ENCODE assay signal across 18 cellular contexts in the genomic region with DNA sequence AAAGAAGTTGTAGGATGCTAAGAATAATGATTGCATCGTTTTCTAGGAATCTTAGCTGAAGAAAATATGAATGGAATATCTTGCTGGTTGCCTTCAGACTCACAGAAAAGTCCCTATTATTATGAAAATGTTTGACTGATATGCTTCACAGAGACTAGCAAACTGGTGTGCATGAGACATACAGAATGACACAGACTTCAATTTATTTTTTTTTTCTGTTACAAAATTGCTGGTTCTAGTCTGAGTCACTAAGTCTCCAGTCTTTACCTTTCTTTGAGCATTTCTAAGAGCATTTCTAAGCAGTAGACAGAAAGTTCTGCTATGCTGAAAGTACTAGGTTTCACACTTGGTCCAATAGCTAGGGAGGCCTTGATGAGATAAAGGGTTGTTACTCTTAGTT.
DNase-seq lines count a peak whose midpoint lies in the region; ATAC-seq and TF ChIP-seq lines count a peak whose summit lies in the region.
"Had no signal": no experiment of that assay in that cellular context is flagged by ENCODE, and none has a peak within 500 bp of the region (broad histone marks: within the 10 kb centered on the region; RNA-seq: fewer than 3 reads in every experiment).

No MANE protein-coding gene starts in this region.

- H3K27me3 Mint-ChIP-seq in neural progenitor cell (ENCODE audit: insufficient read depth, low read depth): peaks cover 8% of the 10 kb centered on the region

- H4K20me1 ChIP-seq in OCI-LY7 (ENCODE audit: insufficient read depth, low read length) (no peaks in the 10 kb centered on the region), mammary epithelial cell (ENCODE audit: insufficient read depth, low read length) (no peaks in the 10 kb centered on the region), neural progenitor cell (ENCODE audit: low read depth) (no peaks in the 10 kb centered on the region)

- no peaks in the 10 kb centered on the region for H3K36me3 Mint-ChIP-seq in neural progenitor cell

- peaks cover 25% of the 10 kb centered on the region for H3F3A ChIP-seq in neural progenitor cell (ENCODE audit: low read depth)

- H3K27me3 ChIP-seq in mammary epithelial cell (ENCODE audit: insufficient read depth, low read length) (no peaks in the 10 kb centered on the region), neural progenitor cell (no peaks in the 10 kb centered on the region)
- H3K27me3 ChIP-seq: brain microvascular endothelial cell, hepatocyte, tibial artery had no signal

- dilution Hi-C loops in mammary epithelial cell (cut with HindIII; ENCODE audit: low sequenced_read_pairs): no loop called here

- H3K9me3 ChIP-seq in OCI-LY7 (ENCODE audit: low read length) (no peaks in the 10 kb centered on the region), mammary epithelial cell (replicated peaks; ENCODE audit: insufficient read depth, low read length) (no peaks in the 10 kb centered on the region), neural progenitor cell (ENCODE audit: low read depth) (no peaks in the 10 kb centered on the region)
- H3K9me3 ChIP-seq: tibial artery had no signal

- H3K4me3 ChIP-seq in OCI-LY7 (ENCODE audit: low read depth, low read length, poor library complexity, severe bottlenecking) (no peak overlapping the region), mammary epithelial cell (replicated peaks in 1 of 3; ENCODE audit: insufficient read depth in 1 of 3, low read depth in 2 of 3, low read length in 3 of 3) (no peak overlapping the region), neural progenitor cell (no peak overlapping the region)
- H3K4me3 ChIP-seq: hepatocyte, PC-9, skin epidermis, tibial artery had no signal

- DNase-seq in OCI-LY7 (ENCODE audit: low spot score): no peak
- DNase-seq in mammary epithelial cell: peak; percentile 74
- no peak for DNase-seq in neural progenitor cell (ENCODE audit: low spot score)
- DNase-seq in NCI-H2171 (lab: John Stamatoyannopoulos, UW): no peak
- DNase-seq in activated effector memory CD4-positive, alpha-beta T cell treated with anti-CD3 and anti-CD28 coated beads, Interleukin-2, amount 50 U/mL, for 16 hours: no peak
- no peak for DNase-seq in NCI-H510A (lab: John Stamatoyannopoulos, UW)
- DNase-seq: activated naive CD4-positive, alpha-beta T cell treated with Interleukin-2 at 50 U/mL for 16 hours; brain microvascular endothelial cell; left colon; MV-4-11; NCI-H2081 treated with DMSO at 0.1 percent for 48 hours; PC-9; tibial artery had no signal

- CTCF ChIA-PET in OCI-LY7 (lab: Charles Lee; ENCODE audit: unreplicated experiment) (no interaction called here), mammary epithelial cell (lab: Charles Lee; ENCODE audit: low non-redundant PET) (no interaction called here)

- WGBS in mammary epithelial cell (ENCODE audit: low coverage, missing lambda C conversion rate): 90% methylated on average over 1 of the region's 1 CpG

- peak overlapping the region; percentile 87 for H3K27ac Mint-ChIP-seq in neural progenitor cell

- ATAC-seq in GM18868 (IDR thresholded peaks at IDR 0.05; ENCODE audit: unreplicated experiment) (peak; percentile 52), HG03521 (IDR thresholded peaks at IDR 0.05; ENCODE audit: unreplicated experiment) (no peak)
- ATAC-seq: HepG2, left colon had no signal

- no TSS peak for BruUV-seq in OCI-LY7 (replicated peaks; lab: Mats Ljungman, UMichigan)
- no TSS peak for BruUV-seq in mammary epithelial cell (replicated peaks; lab: Mats Ljungman, UMichigan)

- no peaks in the 10 kb centered on the region for H3K36me3 ChIP-seq in OCI-LY7 (ENCODE audit: insufficient read depth, low read length)
- no peaks in the 10 kb centered on the region for H3K36me3 ChIP-seq in mammary epithelial cell (ENCODE audit: insufficient read depth, low read length)
- H3K36me3 ChIP-seq in neural progenitor cell: no peaks in the 10 kb centered on the region
- H3K36me3 ChIP-seq: brain microvascular endothelial cell, tibial artery had no signal

- POLR2A ChIA-PET in OCI-LY7 (lab: Charles Lee): interaction anchor here (0.5 to 2.5 kb wide), 5 partner anchors 10 to 380 kb away, joined by 3 to 17 read pairs (median 3); no protein-coding TSS in a partner anchor

- no peak for TF ChIP-seq CTCF in OCI-LY7 (conservative IDR thresholded peaks at IDR 0.05; ENCODE audit: low read length)
- TF ChIP-seq CTCF in mammary epithelial cell (conservative IDR thresholded peaks at IDR 0.05 in 1 of 2, IDR thresholded peaks at IDR 0.05 in 1 of 2; ENCODE audit: extremely low read depth in 1 of 2, insufficient read depth in 1 of 2, low read depth in 1 of 2, low read length in 2 of 2): no peak
- TF ChIP-seq CTCF in neural progenitor cell (IDR thresholded peaks at IDR 0.05): no peak

- intact Hi-C loops in OCI-LY7 (cut with micrococcal nuclease; ENCODE audit: unreplicated experiment): no loop called here
- intact Hi-C loops in mammary epithelial cell (cut with micrococcal nuclease): no loop called here

- H3K4me1 ChIP-seq in OCI-LY7 (ENCODE audit: insufficient read depth, low read length, poor library complexity, severe bottlenecking): peaks cover 10% of the 10 kb centered on the region
- H3K4me1 ChIP-seq in mammary epithelial cell (ENCODE audit: insufficient read depth, low read length): peaks cover 21% of the 10 kb centered on the region
- peaks cover 49% of the 10 kb centered on the region for H3K4me1 ChIP-seq in neural progenitor cell

- in situ Hi-C loops in mammary epithelial cell (cut with MboI; ENCODE audit: low sequenced_read_pairs in 2 of 2): no loop called here

- H3K9me3 Mint-ChIP-seq in neural progenitor cell: peaks cover 11% of the 10 kb centered on the region

- no peak overlapping the region for H3K27ac ChIP-seq in OCI-LY7 (ENCODE audit: low read depth, low read length, poor library complexity, severe bottlenecking)
- peak overlapping the region; percentile 24 for H3K27ac ChIP-seq in mammary epithelial cell (ENCODE audit: insufficient read depth, low read depth, low read length)
- H3K27ac ChIP-seq in neural progenitor cell: peak overlapping the region; percentile 40
- H3K27ac ChIP-seq: brain microvascular endothelial cell, hepatocyte, PC-9, skin epidermis, tibial artery had no signal

- no peaks in the 10 kb centered on the region for H3K9me2 ChIP-seq in OCI-LY7 (ENCODE audit: insufficient read depth, low read length)

- H3K4me1 Mint-ChIP-seq in neural progenitor cell: peaks cover 58% of the 10 kb centered on the region

- peak overlapping the region; percentile 23; the same call in 1 of the 2 replicates for H2AFZ ChIP-seq in OCI-LY7 (ENCODE audit: low read length)
- H2AFZ ChIP-seq in mammary epithelial cell (ENCODE audit: low read depth, low read length): no peak overlapping the region
- peak overlapping the region; percentile 58 for H2AFZ ChIP-seq in neural progenitor cell (replicated peaks)
- H2AFZ ChIP-seq: hepatocyte, PC-9 had no signal

- H3K79me2 ChIP-seq in OCI-LY7 (ENCODE audit: insufficient read depth, low read depth, low read length) (no peaks in the 10 kb centered on the region), mammary epithelial cell (ENCODE audit: insufficient read depth, low read length) (no peaks in the 10 kb centered on the region), neural progenitor cell (ENCODE audit: low read depth) (no peaks in the 10 kb centered on the region)
- H3K79me2 ChIP-seq: hepatocyte had no signal

- H3K4me3 Mint-ChIP-seq in neural progenitor cell: no peak overlapping the region

- no peak overlapping the region for H3K9ac ChIP-seq in mammary epithelial cell (ENCODE audit: insufficient read depth, low read length)
- no peak overlapping the region for H3K9ac ChIP-seq in neural progenitor cell

- H3K4me2 ChIP-seq in OCI-LY7 (ENCODE audit: low read length) (no peak overlapping the region), mammary epithelial cell (ENCODE audit: insufficient read depth, low read depth, low read length) (no peak overlapping the region), neural progenitor cell (peak overlapping the region; percentile 50)
- H3K4me2 ChIP-seq: hepatocyte, PC-9 had no signal
